In the genomic region with DNA sequence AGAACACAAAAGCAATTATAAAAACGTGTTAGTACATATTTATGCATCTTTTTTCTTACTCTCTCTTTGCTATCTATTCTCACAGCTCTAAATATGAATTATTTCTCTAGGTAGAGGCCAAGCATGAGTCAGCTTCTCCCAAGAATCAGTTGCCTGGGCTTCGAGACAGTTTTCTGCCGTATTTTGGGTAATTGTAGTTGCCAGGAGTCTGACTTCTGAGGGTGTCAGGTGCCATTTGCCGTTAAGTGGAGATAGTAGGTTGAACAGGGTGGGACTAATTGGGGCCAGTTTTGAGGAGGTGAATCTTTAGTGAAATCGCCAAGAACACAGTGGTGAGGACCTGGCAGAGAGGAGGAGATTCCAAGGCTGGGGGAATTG, we compare ENCODE assay signal across 8 cellular contexts. TPM values are rescaled to one million over a fixed set of nuclear protein-coding genes. Genes with fewer than 3 reads are reported as not detected.
DNase-seq lines count a peak whose midpoint lies in the region; ATAC-seq, FAIRE-seq and TF ChIP-seq lines count a peak whose summit lies in the region.

No MANE protein-coding gene starts in this region.

- H3K4me1 ChIP-seq in gastroesophageal sphincter = peaks cover 0 to 30% (median 3%) of the 10 kb centered on the region in 3 donors
- peaks cover 15 to 75% (median 36%) of the 10 kb centered on the region in 6 donors for H3K4me1 ChIP-seq in spleen

- intact Hi-C loops in spleen (cut with DNase I; ENCODE audit: low total_unique reads) = no loop called here

- no peaks in the 10 kb centered on the region for H3K9me3 ChIP-seq in WERI-Rb-1 (ENCODE audit: severe bottlenecking)
- no peaks in the 10 kb centered on the region for H3K9me3 ChIP-seq in gastroesophageal sphincter
- H3K9me3 ChIP-seq in spleen = no peaks in the 10 kb centered on the region

- H3K27ac ChIP-seq in WERI-Rb-1 (peak overlapping the region; percentile 81), gastroesophageal sphincter (peak overlapping the region; percentile 77 to 94 (median 90)), spleen (peak overlapping the region; percentile 88 to 98 (median 94))

- H3K36me3 ChIP-seq in WERI-Rb-1 (no peaks in the 10 kb centered on the region), gastroesophageal sphincter (no peaks in the 10 kb centered on the region), spleen (peaks cover 0 to 5% (median 0%) of the 10 kb centered on the region in 6 donors)

- no peak for ATAC-seq in gastroesophageal sphincter

- no peak for FAIRE-seq in GM19239 (lab: Jason Lieb, UNC)

- H3K27me3 ChIP-seq in WERI-Rb-1 (ENCODE audit: insufficient read depth, low read depth, severe bottlenecking) (no peaks in the 10 kb centered on the region), gastroesophageal sphincter (no peaks in the 10 kb centered on the region), spleen (replicated peaks in 1 of 7) (no peaks in the 10 kb centered on the region)

- in situ Hi-C loops in ACHN (cut with HindIII; ENCODE audit: low pct_ligation_motif_present, low pct_unique_long_range_greater_than_20kb, low sequenced_read_pairs) = no loop called here

- TF ChIP-seq CTCF in WERI-Rb-1 (IDR thresholded peaks at IDR 0.05; ENCODE audit: low read depth, low read length) = no peak
- no peak for TF ChIP-seq CTCF in gastroesophageal sphincter (IDR thresholded peaks at IDR 0.05)
- no peak for TF ChIP-seq CTCF in spleen (IDR thresholded peaks at IDR 0.05 in 8 of 11, conservative IDR thresholded peaks at IDR 0.05 in 3 of 11)

- DNase-seq in activated naive CD4-positive, alpha-beta T cell treated with Interleukin-2 at 50 U/mL for 16 hours = peak; percentile 19
- DNase-seq in activated naive CD4-positive, alpha-beta T cell treated with anti-CD3 and anti-CD28 coated beads, Interleukin-2, amount 50 U/mL, for 16 hours = no peak
- DNase-seq in WERI-Rb-1 = no peak
- DNase-seq in spleen = no peak
- DNase-seq in ACHN = no peak
- DNase-seq in GM19239 (ENCODE audit: insufficient read length, low spot score) = no peak
- DNase-seq in NCI-H128 (lab: John Stamatoyannopoulos, UW; ENCODE audit: unreplicated experiment) = no peak

- H3K4me3 ChIP-seq in WERI-Rb-1 (ENCODE audit: low read depth, low read length) = peak overlapping the region; percentile 49
- peak overlapping the region; percentile 59 for H3K4me3 ChIP-seq in gastroesophageal sphincter
- H3K4me3 ChIP-seq in spleen = peak overlapping the region; percentile 45 to 87 (median 60)

- 2 to 21% methylated on average over 5 of the region's 5 CpGs for WGBS in gastroesophageal sphincter (ENCODE audit: low coverage in 1 of 2), 2 donors
- 7 to 21% (median 11%) methylated on average over 5 of the region's 5 CpGs for WGBS in spleen, 5 donors

- no peak for TF ChIP-seq POLR2A in gastroesophageal sphincter (IDR thresholded peaks at IDR 0.05)
- TF ChIP-seq POLR2A in spleen (IDR thresholded peaks at IDR 0.05) = no peak

- TF ChIP-seq EP300 in gastroesophageal sphincter (IDR thresholded peaks at IDR 0.05) = no peak

RNA-seq across cellular contexts. Expression of gene NRROS, which starts 7.8 kb away (rescaled TPM):
- 10 to 100 TPM in 1 of 4 donors, 1 to 10 TPM in 3; 6.6 to 14.2 (median 8.4) TPM for total RNA-seq in gastroesophageal sphincter
- 10 to 100 TPM; 25.7 to 35.2 (median 30.8) TPM for total RNA-seq in spleen
- 10 to 100 TPM in 1 of 3 donors, 1 to 10 TPM in 2; 7.8 to 20.3 (median 8.4) TPM for polyA plus RNA-seq in spleen
